In genomic region chr3:74639681-74640080, GRCh38 we compare ENCODE assay signal across 20 cellular contexts. TPM values are rescaled to one million over a fixed set of nuclear protein-coding genes. Genes with fewer than 3 reads are reported as not detected.
DNase-seq lines count a peak whose midpoint lies in the region; ATAC-seq and TF ChIP-seq lines count a peak whose summit lies in the region.
"Had no signal": no experiment of that assay in that cellular context is flagged by ENCODE, and none has a peak within 500 bp of the region (broad histone marks: within the 10 kb centered on the region; RNA-seq: fewer than 3 reads in every experiment).

No MANE protein-coding gene starts in this region.

- ATAC-seq in Right ventricle myocardium superior (ENCODE audit: poor library complexity) = no peak
- ATAC-seq: A549, GM12878 had no signal

- H3K9ac ChIP-seq in mammary epithelial cell (ENCODE audit: insufficient read depth, low read length) = peak overlapping the region; percentile 16
- H3K9ac ChIP-seq: BLaER1 had no signal

- no TSS peak for BruUV-seq in mammary epithelial cell (replicated peaks; lab: Mats Ljungman, UMichigan)

- CTCF ChIA-PET in mammary epithelial cell (lab: Charles Lee; ENCODE audit: low non-redundant PET) = no interaction called here

- DNase-seq in mammary epithelial cell (peak; percentile 61), breast epithelium (ENCODE audit: low spot score in 2 of 2) (no peak), epithelial cell of esophagus (ENCODE audit: low read depth) (peak; percentile 15), foreskin fibroblast (peak; percentile 48 to 75), caudate nucleus (lab: John Stamatoyannopoulos, UW) (no peak), Right ventricle myocardium superior (no peak), prostate gland (ENCODE audit: low spot score) (no peak)
- DNase-seq: CD4-positive, alpha-beta memory T cell; DMS153; DMS79 had no signal

- peak overlapping the region; percentile 25 for H3K4me2 ChIP-seq in mammary epithelial cell (ENCODE audit: insufficient read depth, low read depth, low read length)
- H3K4me2 ChIP-seq: A549, BLaER1 had no signal

- no peak overlapping the region for H2AFZ ChIP-seq in mammary epithelial cell (ENCODE audit: low read depth, low read length)

- TF ChIP-seq CTCF in mammary epithelial cell (conservative IDR thresholded peaks at IDR 0.05 in 1 of 2, IDR thresholded peaks at IDR 0.05 in 1 of 2; ENCODE audit: extremely low read depth in 1 of 2, insufficient read depth in 1 of 2, low read depth in 1 of 2, low read length in 2 of 2) = no peak
- no peak for TF ChIP-seq CTCF in breast epithelium (IDR thresholded peaks at IDR 0.05)
- TF ChIP-seq CTCF in epithelial cell of esophagus (IDR thresholded peaks at IDR 0.05; ENCODE audit: insufficient read depth, low read depth, low read length, missing control alignments) = no peak
- TF ChIP-seq CTCF in foreskin fibroblast (IDR thresholded peaks at IDR 0.05; ENCODE audit: low read depth, low read length) = no peak
- no peak for TF ChIP-seq CTCF in prostate gland (IDR thresholded peaks at IDR 0.05)

- WGBS in mammary epithelial cell (ENCODE audit: low coverage, missing lambda C conversion rate) = 21% methylated on average over 3 of the region's 3 CpGs
- 94% methylated on average over 3 of the region's 3 CpGs for WGBS in prostate gland

- H3K9me3 ChIP-seq in mammary epithelial cell (replicated peaks; ENCODE audit: insufficient read depth, low read length) = no peaks in the 10 kb centered on the region
- H3K9me3 ChIP-seq in breast epithelium = no peaks in the 10 kb centered on the region
- no peaks in the 10 kb centered on the region for H3K9me3 ChIP-seq in prostate gland
- H3K9me3 ChIP-seq: A549, BLaER1, HAP-1 had no signal

- in situ Hi-C loops in mammary epithelial cell (cut with MboI; ENCODE audit: low sequenced_read_pairs in 2 of 2) = no loop called here

- no peak overlapping the region for H3K4me3 ChIP-seq in mammary epithelial cell (replicated peaks in 1 of 3; ENCODE audit: insufficient read depth in 1 of 3, low read depth in 2 of 3, low read length in 3 of 3)
- no peak overlapping the region for H3K4me3 ChIP-seq in breast epithelium
- H3K4me3 ChIP-seq in epithelial cell of esophagus (ENCODE audit: low read length) = no peak overlapping the region
- H3K4me3 ChIP-seq in foreskin fibroblast (ENCODE audit: low read depth in 1 of 2, low read length in 2 of 2) = no peak overlapping the region
- H3K4me3 ChIP-seq in prostate gland = no peak overlapping the region
- H3K4me3 ChIP-seq: A549, BLaER1, GM12878, HAP-1 had no signal

- intact Hi-C loops in mammary epithelial cell (cut with micrococcal nuclease) (loop anchor here (5.0 to 10.0 kb wide), 3 partner anchors 148 to 775 kb away; no protein-coding TSS in a partner anchor), breast epithelium (cut with DNase I; ENCODE audit: low total_unique reads) (no loop called here), Right ventricle myocardium superior (cut with DNase I) (no loop called here), prostate gland (cut with DNase I) (no loop called here)

- dilution Hi-C loops in mammary epithelial cell (cut with HindIII; ENCODE audit: low sequenced_read_pairs) = no loop called here

- peak overlapping the region; percentile 87 for H3K27ac ChIP-seq in mammary epithelial cell (ENCODE audit: insufficient read depth, low read depth, low read length)
- no peak overlapping the region for H3K27ac ChIP-seq in breast epithelium
- no peak overlapping the region for H3K27ac ChIP-seq in caudate nucleus (ENCODE audit: low read depth, low read length)
- H3K27ac ChIP-seq in prostate gland = no peak overlapping the region
- H3K27ac ChIP-seq: 22Rv1, A549, BLaER1, HL-60 had no signal

- H3K79me2 ChIP-seq in mammary epithelial cell (ENCODE audit: insufficient read depth, low read length) = no peaks in the 10 kb centered on the region

- H3K36me3 ChIP-seq in mammary epithelial cell (ENCODE audit: insufficient read depth, low read length) = no peaks in the 10 kb centered on the region
- no peaks in the 10 kb centered on the region for H3K36me3 ChIP-seq in breast epithelium
- H3K36me3 ChIP-seq in prostate gland = no peaks in the 10 kb centered on the region
- H3K36me3 ChIP-seq: BLaER1, HAP-1 had no signal

- H3K4me1 ChIP-seq in mammary epithelial cell (ENCODE audit: insufficient read depth, low read length) (peaks cover 37% of the 10 kb centered on the region), breast epithelium (no peaks in the 10 kb centered on the region), prostate gland (replicated peaks) (no peaks in the 10 kb centered on the region)
- H3K4me1 ChIP-seq: A549, BLaER1, HAP-1 had no signal

- no peaks in the 10 kb centered on the region for H3K27me3 ChIP-seq in mammary epithelial cell (ENCODE audit: insufficient read depth, low read length)
- no peaks in the 10 kb centered on the region for H3K27me3 ChIP-seq in breast epithelium
- H3K27me3 ChIP-seq in prostate gland (replicated peaks; ENCODE audit: insufficient read depth) = no peaks in the 10 kb centered on the region
- H3K27me3 ChIP-seq: BLaER1 had no signal

- no peaks in the 10 kb centered on the region for H4K20me1 ChIP-seq in mammary epithelial cell (ENCODE audit: insufficient read depth, low read length)
- H4K20me1 ChIP-seq: BLaER1 had no signal

- no peak for TF ChIP-seq POLR2A in breast epithelium (IDR thresholded peaks at IDR 0.05)
- no peak for TF ChIP-seq POLR2A in prostate gland (IDR thresholded peaks at IDR 0.05)

RNA-seq across cellular contexts. Expression of gene CNTN3, which starts 25.2 kb away (rescaled TPM):
- total RNA-seq in mammary epithelial cell = 10 to 100 TPM; 29.8 to 32.7 TPM
- polyA plus RNA-seq in mammary epithelial cell = 11.9 TPM
- 22.9 TPM for polyA minus RNA-seq in mammary epithelial cell
- 10 to 100 TPM in 1 of 3 donors, 1 to 10 TPM in 2; 3.6 to 12.2 (median 3.7) TPM for total RNA-seq in breast epithelium
- total RNA-seq in Right ventricle myocardium superior = 2.2 TPM
- total RNA-seq in prostate gland = 1 to 10 TPM; 5.2 to 8.2 TPM
- total RNA-seq: CD4-positive, alpha-beta memory T cell; G401; GM12878; H4 had no signal
- polyA plus RNA-seq: A549; CD14-positive monocyte; CD4-positive, alpha-beta memory T cell; IgD-negative memory B cell had no signal

Comparison
In these comparisons a context has a peak if more than half of its experiments do, and no peak if none do; other contexts are left out.
1. DNase-seq: peak in mammary epithelial cell (single experiment), epithelial cell of esophagus (single experiment) and foreskin fibroblast (2 of 2); none in breast epithelium (0 of 2), caudate nucleus (0 of 61), Right ventricle myocardium superior (single experiment) and prostate gland (single experiment).